In the genomic region with DNA sequence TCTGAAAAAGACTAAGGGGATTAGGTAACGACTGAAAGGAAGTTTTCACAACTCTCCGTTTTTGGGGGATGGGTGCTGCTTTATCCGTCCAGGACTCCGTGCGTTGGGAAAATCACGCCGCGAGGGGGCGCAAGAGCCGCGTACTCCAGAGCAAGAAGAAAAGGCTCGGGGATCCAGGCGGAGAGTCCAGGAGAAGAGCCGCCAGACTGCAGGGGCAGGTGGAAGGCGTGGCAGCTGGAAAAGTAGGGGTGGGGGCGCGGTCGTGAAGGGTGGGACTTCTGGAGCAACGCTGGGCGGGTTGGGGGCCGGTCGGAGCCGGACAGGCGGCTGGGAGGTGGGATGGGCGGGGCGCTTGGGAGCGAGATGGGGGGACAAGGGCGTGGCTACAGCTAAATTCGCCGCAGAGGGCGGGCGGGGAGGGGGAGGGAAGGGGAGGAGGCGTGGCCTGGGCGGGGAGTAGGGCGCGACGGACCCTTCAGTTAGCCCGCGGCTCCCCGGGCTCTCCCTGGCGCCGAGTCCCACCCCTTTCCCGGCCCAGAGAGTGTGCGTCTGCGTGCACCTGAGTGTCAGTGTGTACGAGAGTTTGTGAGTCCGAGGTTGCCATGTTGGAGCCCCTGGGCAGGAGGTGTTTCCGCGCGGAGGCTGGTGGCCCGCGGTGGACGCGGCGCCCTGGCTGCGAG, we compare ENCODE assay signal across 1 cellular context.
TF ChIP-seq lines count a peak whose summit lies in the region.

No MANE protein-coding gene starts in this region.

TF ChIP-seq in K562, 482 proteins besides CTCF, POLR2A, EP300 and RAD21 (continued from another document):
- TF ChIP-seq SP1 (CRISPR knock-in tag; IDR thresholded peaks at IDR 0.05) (peak; percentile 25), ZNF324 (CRISPR knock-in tag; IDR thresholded peaks at IDR 0.05) (no peak), SAFB (IDR thresholded peaks at IDR 0.05; ENCODE audit: borderline replicate concordance, low read depth, low read length) (peak; percentile 72; the same call in 1 of the 2 replicates), NFIX (CRISPR knock-in tag; IDR thresholded peaks at IDR 0.05; ENCODE audit: low read depth) (no peak), ZNF263 (CRISPR knock-in tag; IDR thresholded peaks at IDR 0.05; ENCODE audit: borderline replicate concordance) (no peak), RFX7 (CRISPR knock-in tag; IDR thresholded peaks at IDR 0.05) (no peak), CTCFL (IDR thresholded peaks at IDR 0.05; ENCODE audit: borderline replicate concordance, insufficient read depth, low read depth, low read length, poor library complexity, severe bottlenecking) (peak; percentile 26), POLR2G (IDR thresholded peaks at IDR 0.05; ENCODE audit: low read depth, low read length) (peak; percentile 45; the same call in 1 of the 2 replicates), USF1 (CRISPR knock-in tag; IDR thresholded peaks at IDR 0.05) (no peak), SMARCE1 (IDR thresholded peaks at IDR 0.05) (peak; percentile 22; the same call in 1 of the 2 replicates), CEBPB (tag; IDR thresholded peaks at IDR 0.05) (peak; percentile 52), NUFIP1 (IDR thresholded peaks at IDR 0.05; ENCODE audit: partially characterized antibody) (no peak), ZFX (CRISPR knock-in tag; IDR thresholded peaks at IDR 0.05) (peak; percentile 2; the same call in 1 of the 2 replicates), MTA1 (IDR thresholded peaks at IDR 0.05; ENCODE audit: borderline replicate concordance) (peak; percentile 54; the same call in 1 of the 2 replicates), DEAF1 (CRISPR knock-in tag; IDR thresholded peaks at IDR 0.05) (peak; percentile 85), RB1 (IDR thresholded peaks at IDR 0.05; ENCODE audit: low read depth) (peak; percentile 36; the same call in 1 of the 2 replicates), MTA2 (IDR thresholded peaks at IDR 0.05; ENCODE audit: low read depth) (no peak), FIP1L1 (IDR thresholded peaks at IDR 0.05; ENCODE audit: low read depth, low read length, poor library complexity, severe bottlenecking) (no peak), SMARCA4 (IDR thresholded peaks at IDR 0.05) (no peak), SMAD1 (IDR thresholded peaks at IDR 0.05; ENCODE audit: low read depth, low read length, partially characterized antibody) (no peak), ZC3H4 (CRISPR knock-in tag; IDR thresholded peaks at IDR 0.05; ENCODE audit: borderline replicate concordance) (no peak), GATA2 (CRISPR knock-in tag; IDR thresholded peaks at IDR 0.05) (no peak), CREM (IDR thresholded peaks at IDR 0.05; ENCODE audit: low read depth) (peak; percentile 30; the same call in 1 of the 2 replicates), ZNF174 (CRISPR knock-in tag; IDR thresholded peaks at IDR 0.05) (no peak), THRAP3 (IDR thresholded peaks at IDR 0.05; ENCODE audit: borderline replicate concordance) (no peak), KDM5B (IDR thresholded peaks at IDR 0.05; ENCODE audit: insufficient replicate concordance, low read depth, low read length) (peak; percentile 54), ZNF586 (CRISPR knock-in tag; conservative IDR thresholded peaks at IDR 0.05) (no peak), SREBF1 (IDR thresholded peaks at IDR 0.05; ENCODE audit: borderline replicate concordance, low read depth, low read length) (no peak), COPS2 (conservative IDR thresholded peaks at IDR 0.05) (no peak), FOXK2 (conservative IDR thresholded peaks at IDR 0.05 in 1 of 2, IDR thresholded peaks at IDR 0.05 in 1 of 2; ENCODE audit: low read depth in 2 of 2) (no peak), SNIP1 (IDR thresholded peaks at IDR 0.05; ENCODE audit: low read depth) (no peak), ETV5 (CRISPR knock-in tag; IDR thresholded peaks at IDR 0.05; ENCODE audit: low read depth) (0 out of 2 replicates have a peak, but pooled peaks have one; percentile 24), ZNF695 (CRISPR knock-in tag; IDR thresholded peaks at IDR 0.05) (no peak), CCAR2 (IDR thresholded peaks at IDR 0.05; ENCODE audit: low read depth, low read length) (no peak), KLF13 (tag; IDR thresholded peaks at IDR 0.05; ENCODE audit: borderline replicate concordance, low read depth) (no peak), MAZ (CRISPR knock-in tag; conservative IDR thresholded peaks at IDR 0.05 in 1 of 2, IDR thresholded peaks at IDR 0.05 in 1 of 2) (peak in 1 of 2 experiments; percentile 27; a peak in 1 of 4 replicates), TARDBP (IDR thresholded peaks at IDR 0.05) (no peak), IRF9 (tag; IDR thresholded peaks at IDR 0.05) (no peak), ZNF146 (CRISPR knock-in tag; IDR thresholded peaks at IDR 0.05; ENCODE audit: unreplicated experiment) (no peak), MYC (IDR thresholded peaks at IDR 0.05; ENCODE audit: low read depth, low read length) (peak; percentile 41; the same call in 1 of the 2 replicates), MYC (CRISPR knock-in tag; IDR thresholded peaks at IDR 0.05; ENCODE audit: borderline replicate concordance, low read depth) (no peak), WHSC1 (IDR thresholded peaks at IDR 0.05; ENCODE audit: low read length) (no peak)
- TF ChIP-seq, protein P1, sequence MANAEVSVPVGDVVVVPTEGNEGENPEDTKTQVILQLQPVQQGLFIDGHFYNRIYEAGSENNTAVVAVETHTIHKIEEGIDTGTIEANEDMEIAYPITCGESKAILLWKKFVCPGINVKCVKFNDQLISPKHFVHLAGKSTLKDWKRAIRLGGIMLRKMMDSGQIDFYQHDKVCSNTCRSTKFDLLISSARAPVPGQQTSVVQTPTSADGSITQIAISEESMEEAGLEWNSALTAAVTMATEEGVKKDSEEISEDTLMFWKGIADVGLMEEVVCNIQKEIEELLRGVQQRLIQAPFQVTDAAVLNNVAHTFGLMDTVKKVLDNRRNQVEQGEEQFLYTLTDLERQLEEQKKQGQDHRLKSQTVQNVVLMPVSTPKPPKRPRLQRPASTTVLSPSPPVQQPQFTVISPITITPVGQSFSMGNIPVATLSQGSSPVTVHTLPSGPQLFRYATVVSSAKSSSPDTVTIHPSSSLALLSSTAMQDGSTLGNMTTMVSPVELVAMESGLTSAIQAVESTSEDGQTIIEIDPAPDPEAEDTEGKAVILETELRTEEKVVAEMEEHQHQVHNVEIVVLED (CRISPR knock-in tag; IDR thresholded peaks at IDR 0.05), result no peak
- TF ChIP-seq, protein P2, sequence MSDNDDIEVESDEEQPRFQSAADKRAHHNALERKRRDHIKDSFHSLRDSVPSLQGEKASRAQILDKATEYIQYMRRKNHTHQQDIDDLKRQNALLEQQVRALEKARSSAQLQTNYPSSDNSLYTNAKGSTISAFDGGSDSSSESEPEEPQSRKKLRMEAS (CRISPR knock-in tag; IDR thresholded peaks at IDR 0.05), result peak; percentile 8; the same call in 1 of the 2 replicates
- TF ChIP-seq, protein P3, sequence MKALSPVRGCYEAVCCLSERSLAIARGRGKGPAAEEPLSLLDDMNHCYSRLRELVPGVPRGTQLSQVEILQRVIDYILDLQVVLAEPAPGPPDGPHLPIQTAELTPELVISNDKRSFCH (CRISPR knock-in tag; IDR thresholded peaks at IDR 0.05), result no peak
- TF ChIP-seq, protein P3 (tag; IDR thresholded peaks at IDR 0.05), result no peak
- TF ChIP-seq, protein P4, sequence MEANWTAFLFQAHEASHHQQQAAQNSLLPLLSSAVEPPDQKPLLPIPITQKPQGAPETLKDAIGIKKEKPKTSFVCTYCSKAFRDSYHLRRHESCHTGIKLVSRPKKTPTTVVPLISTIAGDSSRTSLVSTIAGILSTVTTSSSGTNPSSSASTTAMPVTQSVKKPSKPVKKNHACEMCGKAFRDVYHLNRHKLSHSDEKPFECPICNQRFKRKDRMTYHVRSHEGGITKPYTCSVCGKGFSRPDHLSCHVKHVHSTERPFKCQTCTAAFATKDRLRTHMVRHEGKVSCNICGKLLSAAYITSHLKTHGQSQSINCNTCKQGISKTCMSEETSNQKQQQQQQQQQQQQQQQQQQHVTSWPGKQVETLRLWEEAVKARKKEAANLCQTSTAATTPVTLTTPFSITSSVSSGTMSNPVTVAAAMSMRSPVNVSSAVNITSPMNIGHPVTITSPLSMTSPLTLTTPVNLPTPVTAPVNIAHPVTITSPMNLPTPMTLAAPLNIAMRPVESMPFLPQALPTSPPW (CRISPR knock-in tag; IDR thresholded peaks at IDR 0.05), result peak; percentile 82
- TF ChIP-seq, protein P5, sequence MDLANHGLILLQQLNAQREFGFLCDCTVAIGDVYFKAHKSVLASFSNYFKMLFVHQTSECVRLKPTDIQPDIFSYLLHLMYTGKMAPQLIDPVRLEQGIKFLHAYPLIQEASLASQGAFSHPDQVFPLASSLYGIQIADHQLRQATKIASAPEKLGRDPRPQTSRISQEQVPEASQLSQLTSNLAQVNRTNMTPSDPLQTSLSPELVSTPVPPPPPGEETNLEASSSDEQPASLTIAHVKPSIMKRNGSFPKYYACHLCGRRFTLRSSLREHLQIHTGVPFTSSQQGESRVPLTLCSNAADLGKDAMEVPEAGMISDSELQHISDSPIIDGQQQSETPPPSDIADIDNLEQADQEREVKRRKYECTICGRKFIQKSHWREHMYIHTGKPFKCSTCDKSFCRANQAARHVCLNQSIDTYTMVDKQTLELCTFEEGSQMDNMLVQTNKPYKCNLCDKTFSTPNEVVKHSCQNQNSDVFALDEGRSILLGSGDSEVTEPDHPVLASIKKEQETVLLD (IDR thresholded peaks at IDR 0.05), result 0 out of 2 replicates have a peak, but pooled peaks have one; percentile 38
- TF ChIP-seq, protein P6, sequence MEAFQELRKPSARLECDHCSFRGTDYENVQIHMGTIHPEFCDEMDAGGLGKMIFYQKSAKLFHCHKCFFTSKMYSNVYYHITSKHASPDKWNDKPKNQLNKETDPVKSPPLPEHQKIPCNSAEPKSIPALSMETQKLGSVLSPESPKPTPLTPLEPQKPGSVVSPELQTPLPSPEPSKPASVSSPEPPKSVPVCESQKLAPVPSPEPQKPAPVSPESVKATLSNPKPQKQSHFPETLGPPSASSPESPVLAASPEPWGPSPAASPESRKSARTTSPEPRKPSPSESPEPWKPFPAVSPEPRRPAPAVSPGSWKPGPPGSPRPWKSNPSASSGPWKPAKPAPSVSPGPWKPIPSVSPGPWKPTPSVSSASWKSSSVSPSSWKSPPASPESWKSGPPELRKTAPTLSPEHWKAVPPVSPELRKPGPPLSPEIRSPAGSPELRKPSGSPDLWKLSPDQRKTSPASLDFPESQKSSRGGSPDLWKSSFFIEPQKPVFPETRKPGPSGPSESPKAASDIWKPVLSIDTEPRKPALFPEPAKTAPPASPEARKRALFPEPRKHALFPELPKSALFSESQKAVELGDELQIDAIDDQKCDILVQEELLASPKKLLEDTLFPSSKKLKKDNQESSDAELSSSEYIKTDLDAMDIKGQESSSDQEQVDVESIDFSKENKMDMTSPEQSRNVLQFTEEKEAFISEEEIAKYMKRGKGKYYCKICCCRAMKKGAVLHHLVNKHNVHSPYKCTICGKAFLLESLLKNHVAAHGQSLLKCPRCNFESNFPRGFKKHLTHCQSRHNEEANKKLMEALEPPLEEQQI (IDR thresholded peaks at IDR 0.05), result no peak
- TF ChIP-seq, protein P7, sequence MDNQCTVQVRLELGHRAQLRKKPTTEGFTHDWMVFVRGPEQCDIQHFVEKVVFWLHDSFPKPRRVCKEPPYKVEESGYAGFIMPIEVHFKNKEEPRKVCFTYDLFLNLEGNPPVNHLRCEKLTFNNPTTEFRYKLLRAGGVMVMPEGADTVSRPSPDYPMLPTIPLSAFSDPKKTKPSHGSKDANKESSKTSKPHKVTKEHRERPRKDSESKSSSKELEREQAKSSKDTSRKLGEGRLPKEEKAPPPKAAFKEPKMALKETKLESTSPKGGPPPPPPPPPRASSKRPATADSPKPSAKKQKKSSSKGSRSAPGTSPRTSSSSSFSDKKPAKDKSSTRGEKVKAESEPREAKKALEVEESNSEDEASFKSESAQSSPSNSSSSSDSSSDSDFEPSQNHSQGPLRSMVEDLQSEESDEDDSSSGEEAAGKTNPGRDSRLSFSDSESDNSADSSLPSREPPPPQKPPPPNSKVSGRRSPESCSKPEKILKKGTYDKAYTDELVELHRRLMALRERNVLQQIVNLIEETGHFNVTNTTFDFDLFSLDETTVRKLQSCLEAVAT (IDR thresholded peaks at IDR 0.05), result 0 out of 4 replicates have a peak, but pooled peaks of 1 of the 2 experiments have one; percentile 28
TF ChIP-seq in K562: peak in this region for 42.
